ENCODE assay signal across 1 cellular context in the genomic region with DNA sequence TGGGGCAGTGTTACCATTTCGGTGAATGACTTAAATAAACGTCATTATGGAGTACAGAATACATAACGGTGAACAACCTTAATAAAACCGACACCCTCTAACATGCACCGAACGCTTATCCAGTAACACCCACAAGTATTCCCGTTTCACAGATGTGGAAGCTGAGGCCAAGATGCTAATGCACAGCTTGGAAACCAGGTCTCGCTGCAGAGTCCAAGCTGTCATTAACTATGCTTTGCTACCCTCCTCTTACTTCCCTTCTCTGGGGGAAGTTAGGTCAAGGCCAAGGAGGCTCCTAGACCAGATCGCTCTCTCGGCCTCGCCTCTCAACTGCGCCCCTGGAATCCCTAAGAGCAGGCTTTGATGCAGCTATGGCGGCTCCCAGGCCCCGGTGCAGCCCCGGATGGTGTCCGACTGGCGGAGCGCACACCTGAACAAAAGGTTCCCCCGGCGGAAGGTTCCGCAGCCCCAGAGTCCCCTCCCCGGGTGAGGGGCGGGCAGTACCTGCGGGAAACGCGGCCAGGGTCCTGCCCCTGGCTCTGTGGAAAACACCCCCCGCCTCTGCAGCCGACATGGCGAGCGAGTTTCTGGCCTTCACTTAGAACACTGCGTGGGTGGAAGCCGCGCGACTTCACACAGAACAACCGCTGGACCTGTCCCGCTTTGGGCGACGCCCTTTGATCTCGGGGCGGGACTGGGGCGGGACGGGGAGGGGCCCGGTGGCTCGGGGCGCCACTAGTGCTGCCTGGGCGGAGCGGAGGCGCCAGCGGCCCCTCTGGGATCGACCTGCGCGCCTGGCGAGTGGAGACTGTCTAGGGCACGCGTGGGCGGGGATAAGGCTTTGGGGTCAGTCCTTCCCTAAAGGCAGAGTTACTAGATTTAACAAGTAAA.
TF ChIP-seq lines count a peak whose summit lies in the region.

A gene with protein sequence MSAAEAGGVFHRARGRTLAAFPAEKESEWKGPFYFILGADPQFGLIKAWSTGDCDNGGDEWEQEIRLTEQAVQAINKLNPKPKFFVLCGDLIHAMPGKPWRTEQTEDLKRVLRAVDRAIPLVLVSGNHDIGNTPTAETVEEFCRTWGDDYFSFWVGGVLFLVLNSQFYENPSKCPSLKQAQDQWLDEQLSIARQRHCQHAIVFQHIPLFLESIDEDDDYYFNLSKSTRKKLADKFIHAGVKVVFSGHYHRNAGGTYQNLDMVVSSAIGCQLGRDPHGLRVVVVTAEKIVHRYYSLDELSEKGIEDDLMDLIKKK (minus strand): TSS at position 685 of the 891 bp plus-strand sequence. CDS start 111 bp downstream, at position 574.

TF ChIP-seq in K562, 482 proteins besides CTCF, POLR2A, EP300 and RAD21 (continued from another document and continues in another):
- TF ChIP-seq, protein P1, sequence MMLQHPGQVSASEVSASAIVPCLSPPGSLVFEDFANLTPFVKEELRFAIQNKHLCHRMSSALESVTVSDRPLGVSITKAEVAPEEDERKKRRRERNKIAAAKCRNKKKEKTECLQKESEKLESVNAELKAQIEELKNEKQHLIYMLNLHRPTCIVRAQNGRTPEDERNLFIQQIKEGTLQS (IDR thresholded peaks at IDR 0.05), result peak; percentile 24; the same call in 1 of the 2 replicates
- TF ChIP-seq, protein P1 (CRISPR knock-in tag; conservative IDR thresholded peaks at IDR 0.05), result no peak
- TF ChIP-seq MEIS2 (IDR thresholded peaks at IDR 0.05; ENCODE audit: partially characterized antibody) (no peak), ILF3 (IDR thresholded peaks at IDR 0.05; ENCODE audit: borderline replicate concordance) (no peak), TAF1 (IDR thresholded peaks at IDR 0.05; ENCODE audit: control insufficient read depth, extremely low read depth, insufficient read depth, low read length, severe bottlenecking) (peak; percentile 96), ZNF197 (CRISPR knock-in tag; IDR thresholded peaks at IDR 0.05; ENCODE audit: low read depth) (peak; percentile 81; the same call in 1 of the 2 replicates), CC2D1A (IDR thresholded peaks at IDR 0.05) (peak; percentile 63; the same call in 1 of the 2 replicates), LCOR (CRISPR knock-in tag; IDR thresholded peaks at IDR 0.05) (peak; percentile 90), RNF2 (IDR thresholded peaks at IDR 0.05) (peak; percentile 66), ZNF165 (CRISPR knock-in tag; IDR thresholded peaks at IDR 0.05; ENCODE audit: borderline replicate concordance) (no peak), PYGO2 (tag; IDR thresholded peaks at IDR 0.05) (no peak), ZNF436 (CRISPR knock-in tag; IDR thresholded peaks at IDR 0.05) (no peak), ZNF24 (IDR thresholded peaks at IDR 0.05) (0 out of 2 replicates have a peak, but pooled peaks have one; percentile 36), CAMTA2 (CRISPR knock-in tag; conservative IDR thresholded peaks at IDR 0.05) (no peak), ETV6 (IDR thresholded peaks at IDR 0.05; ENCODE audit: borderline replicate concordance in 1 of 2, low read depth in 2 of 2, low read length in 1 of 2) (no peak), ETV6 (CRISPR knock-in tag; IDR thresholded peaks at IDR 0.05; ENCODE audit: borderline replicate concordance) (no peak), RB1 (IDR thresholded peaks at IDR 0.05; ENCODE audit: low read depth) (peak; percentile 79), PTBP1 (IDR thresholded peaks at IDR 0.05; ENCODE audit: low read depth, low read length) (peak; percentile 90; the same call in 1 of the 2 replicates), TOE1 (IDR thresholded peaks at IDR 0.05; ENCODE audit: borderline replicate concordance) (peak; percentile 87), TOE1 (CRISPR knock-in tag; IDR thresholded peaks at IDR 0.05; ENCODE audit: borderline replicate concordance, low read depth) (no peak), ZNF766 (CRISPR knock-in tag; conservative IDR thresholded peaks at IDR 0.05) (peak; percentile 34; the same call in 1 of the 2 replicates), ZBTB7A (IDR thresholded peaks at IDR 0.05; ENCODE audit: borderline replicate concordance, control insufficient read depth, low read depth, low read length) (peak; percentile 81; the same call in 1 of the 2 replicates), CBFA2T3 (IDR thresholded peaks at IDR 0.05) (no peak), PML (IDR thresholded peaks at IDR 0.05; ENCODE audit: low read length) (peak; percentile 69; the same call in 1 of the 2 replicates), ZNF584 (CRISPR knock-in tag; IDR thresholded peaks at IDR 0.05; ENCODE audit: low read depth) (no peak), SIRT6 (IDR thresholded peaks at IDR 0.05; ENCODE audit: low read depth, low read length) (no peak), ZNF347 (CRISPR knock-in tag; IDR thresholded peaks at IDR 0.05; ENCODE audit: low read depth) (no peak), ZNF561 (CRISPR knock-in tag; conservative IDR thresholded peaks at IDR 0.05) (no peak), TCF7L2 (IDR thresholded peaks at IDR 0.05; ENCODE audit: low read depth, low read length) (no peak), BCL6 (CRISPR knock-in tag; IDR thresholded peaks at IDR 0.05) (no peak), EGR1 (conservative IDR thresholded peaks at IDR 0.05) (peak; percentile 98), MEF2A (IDR thresholded peaks at IDR 0.05; ENCODE audit: control insufficient read depth, low read depth, low read length) (no peak), GATAD2B (IDR thresholded peaks at IDR 0.05; ENCODE audit: borderline replicate concordance) (no peak; the same call in 1 of the 2 replicates), RBM25 (IDR thresholded peaks at IDR 0.05; ENCODE audit: low read depth, low read length, severe bottlenecking) (peak; percentile 98), JUND (IDR thresholded peaks at IDR 0.05; ENCODE audit: borderline replicate concordance, low read depth, low read length) (peak; percentile 37; the same call in 1 of the 2 replicates), JUND (tag; IDR thresholded peaks at IDR 0.05; ENCODE audit: borderline replicate concordance, low read depth, low read length) (peak; percentile 68; the same call in 2 of the 3 replicates), NR3C1 (CRISPR knock-in tag; IDR thresholded peaks at IDR 0.05) (no peak), NR2F6 (CRISPR knock-in tag; IDR thresholded peaks at IDR 0.05) (0 out of 2 replicates have a peak, but pooled peaks have one; percentile 19), BRD4 (IDR thresholded peaks at IDR 0.05) (peak; percentile 84), PRPF4 (IDR thresholded peaks at IDR 0.05; ENCODE audit: insufficient read depth, low read depth, low read length, poor library complexity, severe bottlenecking) (no peak), HDAC2 (IDR thresholded peaks at IDR 0.05) (peak; percentile 99), TGIF2 (CRISPR knock-in tag; IDR thresholded peaks at IDR 0.05) (no peak; the same call in 1 of the 2 replicates), DMBX1 (CRISPR knock-in tag; IDR thresholded peaks at IDR 0.05; ENCODE audit: borderline replicate concordance) (peak; percentile 45; the same call in 1 of the 2 replicates), KDM2B (CRISPR knock-in tag; IDR thresholded peaks at IDR 0.05) (no peak), ZNF140 (CRISPR knock-in tag; IDR thresholded peaks at IDR 0.05) (no peak), ZFP30 (CRISPR knock-in tag; IDR thresholded peaks at IDR 0.05; ENCODE audit: borderline replicate concordance) (no peak), KHSRP (IDR thresholded peaks at IDR 0.05) (no peak), MXI1 (IDR thresholded peaks at IDR 0.05; ENCODE audit: low read depth, low read length) (no peak; the same call in 1 of the 2 replicates), FOXA1 (IDR thresholded peaks at IDR 0.05; ENCODE audit: borderline replicate concordance) (no peak), PHF8 (IDR thresholded peaks at IDR 0.05; ENCODE audit: borderline replicate concordance, low read length) (peak; percentile 80), TCFL5 (CRISPR knock-in tag; conservative IDR thresholded peaks at IDR 0.05) (no peak)
- TF ChIP-seq, protein P2, sequence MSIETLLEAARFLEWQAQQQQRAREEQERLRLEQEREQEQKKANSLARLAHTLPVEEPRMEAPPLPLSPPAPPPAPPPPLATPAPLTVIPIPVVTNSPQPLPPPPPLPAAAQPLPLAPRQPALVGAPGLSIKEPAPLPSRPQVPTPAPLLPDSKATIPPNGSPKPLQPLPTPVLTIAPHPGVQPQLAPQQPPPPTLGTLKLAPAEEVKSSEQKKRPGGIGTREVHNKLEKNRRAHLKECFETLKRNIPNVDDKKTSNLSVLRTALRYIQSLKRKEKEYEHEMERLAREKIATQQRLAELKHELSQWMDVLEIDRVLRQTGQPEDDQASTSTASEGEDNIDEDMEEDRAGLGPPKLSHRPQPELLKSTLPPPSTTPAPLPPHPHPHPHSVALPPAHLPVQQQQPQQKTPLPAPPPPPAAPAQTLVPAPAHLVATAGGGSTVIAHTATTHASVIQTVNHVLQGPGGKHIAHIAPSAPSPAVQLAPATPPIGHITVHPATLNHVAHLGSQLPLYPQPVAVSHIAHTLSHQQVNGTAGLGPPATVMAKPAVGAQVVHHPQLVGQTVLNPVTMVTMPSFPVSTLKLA (conservative IDR thresholded peaks at IDR 0.05), result peak; percentile 66 to 83
- TF ChIP-seq, protein P3, sequence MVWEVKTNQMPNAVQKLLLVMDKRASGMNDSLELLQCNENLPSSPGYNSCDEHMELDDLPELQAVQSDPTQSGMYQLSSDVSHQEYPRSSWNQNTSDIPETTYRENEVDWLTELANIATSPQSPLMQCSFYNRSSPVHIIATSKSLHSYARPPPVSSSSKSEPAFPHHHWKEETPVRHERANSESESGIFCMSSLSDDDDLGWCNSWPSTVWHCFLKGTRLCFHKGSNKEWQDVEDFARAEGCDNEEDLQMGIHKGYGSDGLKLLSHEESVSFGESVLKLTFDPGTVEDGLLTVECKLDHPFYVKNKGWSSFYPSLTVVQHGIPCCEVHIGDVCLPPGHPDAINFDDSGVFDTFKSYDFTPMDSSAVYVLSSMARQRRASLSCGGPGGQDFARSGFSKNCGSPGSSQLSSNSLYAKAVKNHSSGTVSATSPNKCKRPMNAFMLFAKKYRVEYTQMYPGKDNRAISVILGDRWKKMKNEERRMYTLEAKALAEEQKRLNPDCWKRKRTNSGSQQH (CRISPR knock-in tag; IDR thresholded peaks at IDR 0.05), result no peak
- TF ChIP-seq, protein P4, sequence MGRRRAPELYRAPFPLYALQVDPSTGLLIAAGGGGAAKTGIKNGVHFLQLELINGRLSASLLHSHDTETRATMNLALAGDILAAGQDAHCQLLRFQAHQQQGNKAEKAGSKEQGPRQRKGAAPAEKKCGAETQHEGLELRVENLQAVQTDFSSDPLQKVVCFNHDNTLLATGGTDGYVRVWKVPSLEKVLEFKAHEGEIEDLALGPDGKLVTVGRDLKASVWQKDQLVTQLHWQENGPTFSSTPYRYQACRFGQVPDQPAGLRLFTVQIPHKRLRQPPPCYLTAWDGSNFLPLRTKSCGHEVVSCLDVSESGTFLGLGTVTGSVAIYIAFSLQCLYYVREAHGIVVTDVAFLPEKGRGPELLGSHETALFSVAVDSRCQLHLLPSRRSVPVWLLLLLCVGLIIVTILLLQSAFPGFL (CRISPR knock-in tag; IDR thresholded peaks at IDR 0.05), result no peak
- TF ChIP-seq, protein P5, sequence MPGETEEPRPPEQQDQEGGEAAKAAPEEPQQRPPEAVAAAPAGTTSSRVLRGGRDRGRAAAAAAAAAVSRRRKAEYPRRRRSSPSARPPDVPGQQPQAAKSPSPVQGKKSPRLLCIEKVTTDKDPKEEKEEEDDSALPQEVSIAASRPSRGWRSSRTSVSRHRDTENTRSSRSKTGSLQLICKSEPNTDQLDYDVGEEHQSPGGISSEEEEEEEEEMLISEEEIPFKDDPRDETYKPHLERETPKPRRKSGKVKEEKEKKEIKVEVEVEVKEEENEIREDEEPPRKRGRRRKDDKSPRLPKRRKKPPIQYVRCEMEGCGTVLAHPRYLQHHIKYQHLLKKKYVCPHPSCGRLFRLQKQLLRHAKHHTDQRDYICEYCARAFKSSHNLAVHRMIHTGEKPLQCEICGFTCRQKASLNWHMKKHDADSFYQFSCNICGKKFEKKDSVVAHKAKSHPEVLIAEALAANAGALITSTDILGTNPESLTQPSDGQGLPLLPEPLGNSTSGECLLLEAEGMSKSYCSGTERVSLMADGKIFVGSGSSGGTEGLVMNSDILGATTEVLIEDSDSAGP (CRISPR knock-in tag; IDR thresholded peaks at IDR 0.05), result no peak
- TF ChIP-seq, protein P6, sequence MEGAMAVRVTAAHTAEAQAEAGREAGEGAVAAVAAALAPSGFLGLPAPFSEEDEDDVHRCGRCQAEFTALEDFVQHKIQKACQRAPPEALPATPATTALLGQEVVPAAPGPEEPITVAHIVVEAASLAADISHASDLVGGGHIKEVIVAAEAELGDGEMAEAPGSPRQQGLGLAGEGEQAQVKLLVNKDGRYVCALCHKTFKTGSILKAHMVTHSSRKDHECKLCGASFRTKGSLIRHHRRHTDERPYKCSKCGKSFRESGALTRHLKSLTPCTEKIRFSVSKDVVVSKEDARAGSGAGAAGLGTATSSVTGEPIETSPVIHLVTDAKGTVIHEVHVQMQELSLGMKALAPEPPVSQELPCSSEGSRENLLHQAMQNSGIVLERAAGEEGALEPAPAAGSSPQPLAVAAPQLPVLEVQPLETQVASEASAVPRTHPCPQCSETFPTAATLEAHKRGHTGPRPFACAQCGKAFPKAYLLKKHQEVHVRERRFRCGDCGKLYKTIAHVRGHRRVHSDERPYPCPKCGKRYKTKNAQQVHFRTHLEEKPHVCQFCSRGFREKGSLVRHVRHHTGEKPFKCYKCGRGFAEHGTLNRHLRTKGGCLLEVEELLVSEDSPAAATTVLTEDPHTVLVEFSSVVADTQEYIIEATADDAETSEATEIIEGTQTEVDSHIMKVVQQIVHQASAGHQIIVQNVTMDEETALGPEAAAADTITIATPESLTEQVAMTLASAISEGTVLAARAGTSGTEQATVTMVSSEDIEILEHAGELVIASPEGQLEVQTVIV (CRISPR knock-in tag; IDR thresholded peaks at IDR 0.05; ENCODE audit: borderline replicate concordance), result no peak
- TF ChIP-seq, protein P7, sequence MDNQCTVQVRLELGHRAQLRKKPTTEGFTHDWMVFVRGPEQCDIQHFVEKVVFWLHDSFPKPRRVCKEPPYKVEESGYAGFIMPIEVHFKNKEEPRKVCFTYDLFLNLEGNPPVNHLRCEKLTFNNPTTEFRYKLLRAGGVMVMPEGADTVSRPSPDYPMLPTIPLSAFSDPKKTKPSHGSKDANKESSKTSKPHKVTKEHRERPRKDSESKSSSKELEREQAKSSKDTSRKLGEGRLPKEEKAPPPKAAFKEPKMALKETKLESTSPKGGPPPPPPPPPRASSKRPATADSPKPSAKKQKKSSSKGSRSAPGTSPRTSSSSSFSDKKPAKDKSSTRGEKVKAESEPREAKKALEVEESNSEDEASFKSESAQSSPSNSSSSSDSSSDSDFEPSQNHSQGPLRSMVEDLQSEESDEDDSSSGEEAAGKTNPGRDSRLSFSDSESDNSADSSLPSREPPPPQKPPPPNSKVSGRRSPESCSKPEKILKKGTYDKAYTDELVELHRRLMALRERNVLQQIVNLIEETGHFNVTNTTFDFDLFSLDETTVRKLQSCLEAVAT (IDR thresholded peaks at IDR 0.05), result peak; percentile 25 to 100; a peak in 3 of 4 replicates
